ENCODE assay signal across 8 cellular contexts in genomic region chr6:41705996-41706835, GRCh38. TPM values are rescaled to one million over a fixed set of nuclear protein-coding genes. Genes with fewer than 3 reads are reported as not detected.
DNase-seq lines count a peak whose midpoint lies in the region; ATAC-seq lines count a peak whose summit lies in the region.

No MANE protein-coding gene starts in this region.

- H3K27me3 ChIP-seq in esophagus (ENCODE audit: control insufficient read depth in 1 of 2, insufficient read depth in 2 of 2, low read length in 2 of 2) = no peaks in the 10 kb centered on the region
- no peaks in the 10 kb centered on the region for H3K27me3 ChIP-seq in naive thymus-derived CD4-positive, alpha-beta T cell (ENCODE audit: control insufficient read depth in 2 of 2, insufficient read depth in 2 of 2, low read length in 2 of 2)

- POLR2A ChIA-PET in naive thymus-derived CD4-positive, alpha-beta T cell (lab: Charles Lee) = interaction anchor here (0.6 kb wide), 1 partner anchor 1135 kb away, joined by 3 read pairs; no protein-coding TSS in a partner anchor

- CTCF ChIA-PET in naive thymus-derived CD4-positive, alpha-beta T cell (lab: Charles Lee) = interaction anchor here (1.3 kb wide), 1 partner anchor 487 kb away, joined by 4 read pairs; no protein-coding TSS in a partner anchor

- H3K4me3 ChIP-seq in esophagus (ENCODE audit: low read depth in 1 of 2, low read length in 2 of 2) = peak overlapping the region in 1 of 2 donors; percentile 7
- H3K4me3 ChIP-seq in naive thymus-derived CD4-positive, alpha-beta T cell (ENCODE audit: low read length) = no peak overlapping the region

- H3K4me3 Mint-ChIP-seq in naive thymus-derived CD4-positive, alpha-beta T cell = peak overlapping the region in 3 of 10 donors; percentile 67 to 77 (median 70)

- H3K9me3 Mint-ChIP-seq in naive thymus-derived CD4-positive, alpha-beta T cell = no peaks in the 10 kb centered on the region

- H3K36me3 Mint-ChIP-seq in naive thymus-derived CD4-positive, alpha-beta T cell = peaks cover 0 to 4% (median 3%) of the 10 kb centered on the region in 5 donors

- peaks cover 0 to 4% of the 10 kb centered on the region in 2 donors for H3K36me3 ChIP-seq in esophagus (ENCODE audit: control insufficient read depth in 2 of 2, insufficient read depth in 2 of 2, low read length in 1 of 2)
- H3K36me3 ChIP-seq in naive thymus-derived CD4-positive, alpha-beta T cell (ENCODE audit: control insufficient read depth in 2 of 3, insufficient read depth in 3 of 3, low read length in 3 of 3) = no peaks in the 10 kb centered on the region

- peaks cover 30 to 59% (median 36%) of the 10 kb centered on the region in 7 donors for H3K4me1 Mint-ChIP-seq in naive thymus-derived CD4-positive, alpha-beta T cell

- peak; percentile 77 for DNase-seq in ACHN
- peak; percentile 87 for DNase-seq in NCI-H69 (lab: John Stamatoyannopoulos, UW)
- DNase-seq in activated CD8-positive, alpha-beta memory T cell treated with anti-CD3 and anti-CD28 coated beads, Interleukin-2, amount 50 U/mL, for 24 hours (ENCODE audit: extremely low read depth) = peak; percentile 45
- DNase-seq in naive thymus-derived CD4-positive, alpha-beta T cell = peak in 2 of 9 donors; percentile 49 to 63
- peak; percentile 52 to 94 (median 84) for DNase-seq in substantia nigra (lab: John Stamatoyannopoulos, UW)

- ATAC-seq in GM18508 (IDR thresholded peaks at IDR 0.05; ENCODE audit: insufficient read depth, unreplicated experiment) (peak; percentile 57), HG02884 (IDR thresholded peaks at IDR 0.05; ENCODE audit: unreplicated experiment) (peak; percentile 61)
- ATAC-seq in naive thymus-derived CD4-positive, alpha-beta T cell = peak; percentile 88

- peaks cover 18 to 29% of the 10 kb centered on the region in 2 donors for H3K4me1 ChIP-seq in esophagus (ENCODE audit: control insufficient read depth in 2 of 2, insufficient read depth in 2 of 2, low read length in 1 of 2)
- H3K4me1 ChIP-seq in naive thymus-derived CD4-positive, alpha-beta T cell (ENCODE audit: control insufficient read depth in 2 of 2, insufficient read depth in 2 of 2, low read length in 2 of 2) = peaks cover 26 to 31% of the 10 kb centered on the region in 2 donors

- 22 to 40% methylated on average over 14 to 15 of the region's 15 CpGs for WGBS in esophagus, 2 donors

- in situ Hi-C loops in ACHN (cut with HindIII; ENCODE audit: low pct_ligation_motif_present, low pct_unique_long_range_greater_than_20kb, low sequenced_read_pairs) = no loop called here

- intact Hi-C loops in naive thymus-derived CD4-positive, alpha-beta T cell (cut with micrococcal nuclease) = loop anchor here (1.0 to 2.0 kb wide), 2 partner anchors 23 to 29 kb away; partner anchors contain the start of gene TFEB (in 1 of the 2)

- H3K27ac ChIP-seq in esophagus (ENCODE audit: low read depth in 2 of 2, low read length in 1 of 2) (peak overlapping the region; percentile 78 to 81), substantia nigra (ENCODE audit: low read depth, low read length, poor library complexity, severe bottlenecking) (peak overlapping the region; percentile 97)
- H3K27ac ChIP-seq in naive thymus-derived CD4-positive, alpha-beta T cell (ENCODE audit: low read depth, low read length) = no peak overlapping the region

- peak overlapping the region in 2 of 9 donors; percentile 7 to 74 for H3K27ac Mint-ChIP-seq in naive thymus-derived CD4-positive, alpha-beta T cell

- H3K9me3 ChIP-seq in esophagus (ENCODE audit: control insufficient read depth in 2 of 2, insufficient read depth in 1 of 2, low read depth in 1 of 2, low read length in 1 of 2) = no peaks in the 10 kb centered on the region
- no peaks in the 10 kb centered on the region for H3K9me3 ChIP-seq in naive thymus-derived CD4-positive, alpha-beta T cell (ENCODE audit: control insufficient read depth in 2 of 3, low read length in 3 of 3)

- no peaks in the 10 kb centered on the region for H3K27me3 Mint-ChIP-seq in naive thymus-derived CD4-positive, alpha-beta T cell

RNA-seq across cellular contexts. Expression of gene TFEB, which starts 29.2 kb away (rescaled TPM):
- polyA plus RNA-seq in esophagus = 10 to 100 TPM in 1 of 2 donors, 1 to 10 TPM in 1; 8.9 to 15.0 TPM
- total RNA-seq in naive thymus-derived CD4-positive, alpha-beta T cell = 10 to 100 TPM in 3 of 5 experiments, 1 to 10 TPM in 2; 7.4 to 39.9 (median 11.8) TPM
- polyA plus RNA-seq in naive thymus-derived CD4-positive, alpha-beta T cell = 1 to 10 TPM; 2.4 to 6.0 TPM

RNA-seq across cellular contexts. Expression of gene PGC, which starts 41.0 kb away (rescaled TPM):
- polyA plus RNA-seq in esophagus = 10 to 100 TPM in 1 of 2 donors, 1 to 10 TPM in 1; 1.6 to 13.4 TPM
- total RNA-seq in naive thymus-derived CD4-positive, alpha-beta T cell = not detected
- polyA plus RNA-seq in naive thymus-derived CD4-positive, alpha-beta T cell = not detected
